In the genomic region with DNA sequence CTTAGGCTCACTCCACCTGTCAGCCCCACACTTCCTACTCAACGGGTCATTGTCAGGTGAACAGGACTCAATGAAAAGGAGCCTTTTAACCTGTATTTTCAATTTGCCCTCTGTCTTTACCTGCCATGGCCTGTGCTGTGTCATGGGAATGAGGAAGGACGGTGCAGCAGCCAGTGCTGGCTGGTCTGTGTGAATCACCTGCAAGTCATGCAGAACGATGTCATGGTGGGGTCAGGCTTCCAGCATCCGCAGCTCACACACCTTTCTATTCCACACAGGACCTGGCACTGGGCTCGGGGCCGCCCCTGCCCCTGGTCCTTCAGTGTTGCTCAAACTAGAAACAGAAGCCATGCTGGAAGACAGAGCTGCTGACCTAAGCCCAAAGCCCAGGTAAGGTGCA, we compare ENCODE assay signal across 26 cellular contexts.
DNase-seq lines count a peak whose midpoint lies in the region; FAIRE-seq and TF ChIP-seq lines count a peak whose summit lies in the region.
"Had no signal": no experiment of that assay in that cellular context is flagged by ENCODE, and none has a peak within 500 bp of the region (broad histone marks: within the 10 kb centered on the region; RNA-seq: fewer than 3 reads in every experiment).

No MANE protein-coding gene starts in this region.

- H3K36me3 Mint-ChIP-seq in type B pancreatic cell: peaks cover 6% of the 10 kb centered on the region
- no peaks in the 10 kb centered on the region for H3K36me3 Mint-ChIP-seq in activated CD4-positive, alpha-beta T cell treated with anti-CD3 and anti-CD28 coated beads, Interleukin-2, amount 10 ng/mL, durations not matched to agents 24 days and 14 days (ENCODE audit: low read depth)
- H3K36me3 Mint-ChIP-seq: CD4-positive, alpha-beta memory T cell had no signal

- TF ChIP-seq CTCF in bronchial epithelial cell (IDR thresholded peaks at IDR 0.05; ENCODE audit: insufficient read depth, low read length, severe bottlenecking) (no peak), kidney (IDR thresholded peaks at IDR 0.05; ENCODE audit: borderline replicate concordance, extremely low read depth, insufficient read depth) (no peak), type B pancreatic cell (conservative IDR thresholded peaks at IDR 0.05) (no peak), GM10248 (IDR thresholded peaks at IDR 0.05; ENCODE audit: control extremely low read depth, extremely low read depth, low read depth, missing control alignments) (no peak)

- peaks cover 37% of the 10 kb centered on the region for H3K4me1 Mint-ChIP-seq in type B pancreatic cell (ENCODE audit: unreplicated experiment)
- no peaks in the 10 kb centered on the region for H3K4me1 Mint-ChIP-seq in activated CD4-positive, alpha-beta T cell treated with anti-CD3 and anti-CD28 coated beads, Interleukin-2, amount 10 ng/mL, durations not matched to agents 24 days and 14 days
- H3K4me1 Mint-ChIP-seq: CD4-positive, alpha-beta memory T cell; memory B cell had no signal

- peak overlapping the region; percentile 43 for H3K4me2 ChIP-seq in Karpas-422 (ENCODE audit: low read depth, low read length, poor library complexity, severe bottlenecking)
- H3K4me2 ChIP-seq: GM23338 had no signal

- peaks cover 6% of the 10 kb centered on the region for H3K27me3 Mint-ChIP-seq in type B pancreatic cell
- peaks cover 4% of the 10 kb centered on the region for H3K27me3 Mint-ChIP-seq in activated CD4-positive, alpha-beta T cell treated with anti-CD3 and anti-CD28 coated beads, Interleukin-2, amount 10 ng/mL, durations not matched to agents 24 days and 14 days

- no peak for DNase-seq in Karpas-422
- DNase-seq in bronchial epithelial cell (ENCODE audit: low read depth): peak; percentile 93
- DNase-seq in kidney: peak; percentile 94
- DNase-seq in type B pancreatic cell (ENCODE audit: extremely low spot score, unreplicated experiment): no peak
- no peak for DNase-seq in DMS79 (lab: John Stamatoyannopoulos, UW)
- no peak for DNase-seq in activated CD4-positive, alpha-beta T cell treated with anti-CD3 and anti-CD28 coated beads, Interleukin-2, amount 10 ng/mL, durations not matched to agents 24 days and 14 days
- no peak for DNase-seq in GM10248 (ENCODE audit: extremely low spot score)
- DNase-seq in HUDEP-2 (lab: John Stamatoyannopoulos, UW; ENCODE audit: unreplicated experiment in 76 of 76): no peak
- DNase-seq: activated CD4-positive, CD25-positive, alpha-beta regulatory T cell treated with anti-CD3 and anti-CD28 coated beads, Interleukin-2, amount 50 U/mL, for 72 hours; activated naive CD4-positive, alpha-beta T cell; activated T-cell treated with anti-CD3 and anti-CD28 coated beads, Interleukin-2, amount 50 U/mL, for 1 hour; CD4-positive, alpha-beta memory T cell; DMS79 treated with DMSO at 0.1 percent for 48 hours; foreskin melanocyte; NCI-H146; NCI-H526 treated with DMSO at 0.1 percent for 48 hours; SHP77 treated with DMSO at 0.1 percent for 48 hours; stimulated activated CD4-positive, alpha-beta T cell treated with anti-CD3 and anti-CD28 coated beads, Interleukin-4, amount 100 ng/mL, for 1 hour; stimulated activated naive CD8-positive, alpha-beta T cell treated with anti-CD3 and anti-CD28 coated beads, Interleukin-15, Interleukin-2, amounts not matched to agents 100 U/mL and 50 U/mL, for 24 hours had no signal

- peaks cover 7% of the 10 kb centered on the region for H3K9me3 Mint-ChIP-seq in type B pancreatic cell
- H3K9me3 Mint-ChIP-seq in activated CD4-positive, alpha-beta T cell treated with anti-CD3 and anti-CD28 coated beads, Interleukin-2, amount 10 ng/mL, durations not matched to agents 24 days and 14 days: no peaks in the 10 kb centered on the region
- H3K9me3 Mint-ChIP-seq: CD4-positive, alpha-beta memory T cell; GM23338; memory B cell had no signal

- H3K9me2 ChIP-seq in Karpas-422 (replicated peaks; ENCODE audit: insufficient read depth, low read length): no peaks in the 10 kb centered on the region

- H3K9ac ChIP-seq in Karpas-422 (ENCODE audit: low read length) (peak overlapping the region; percentile 17; the same call in 1 of the 2 replicates), kidney (ENCODE audit: low read length in 2 of 2) (no peak overlapping the region)

- no peaks in the 10 kb centered on the region for H4K20me1 ChIP-seq in Karpas-422 (ENCODE audit: insufficient read depth, low read depth, low read length)

- intact Hi-C loops in kidney (cut with DNase I): no loop called here
- intact Hi-C loops in activated CD4-positive, alpha-beta T cell treated with anti-CD3 and anti-CD28 coated beads, Interleukin-2, amount 10 ng/mL, durations not matched to agents 24 days and 14 days (cut with micrococcal nuclease): no loop called here

- CTCF ChIA-PET in GM10248 (lab: Yijun Ruan, JAX): no interaction called here

- H3K27ac Mint-ChIP-seq in type B pancreatic cell: peak overlapping the region; percentile 41
- H3K27ac Mint-ChIP-seq in activated CD4-positive, alpha-beta T cell treated with anti-CD3 and anti-CD28 coated beads, Interleukin-2, amount 10 ng/mL, durations not matched to agents 24 days and 14 days: no peak overlapping the region
- H3K27ac Mint-ChIP-seq: CD4-positive, alpha-beta memory T cell; GM23338; memory B cell had no signal

- H3K27ac ChIP-seq in Karpas-422 (ENCODE audit: low read length) (peak overlapping the region; percentile 23; the same call in 1 of the 2 replicates), kidney (ENCODE audit: low read depth in 2 of 2, low read length in 2 of 2) (peak overlapping the region; percentile 76 to 89)
- H3K27ac ChIP-seq: cardiac muscle cell, HL-60, spleen had no signal

- no peaks in the 10 kb centered on the region for H3K79me2 ChIP-seq in Karpas-422 (ENCODE audit: low read length)

- no peaks in the 10 kb centered on the region for H3K9me3 ChIP-seq in Karpas-422 (ENCODE audit: low read length)
- H3K9me3 ChIP-seq in kidney (ENCODE audit: control insufficient read depth in 1 of 2, low read length in 2 of 2): no peaks in the 10 kb centered on the region
- H3K9me3 ChIP-seq: spleen had no signal

- H3K27me3 ChIP-seq in Karpas-422 (ENCODE audit: low read length) (no peaks in the 10 kb centered on the region), bronchial epithelial cell (ENCODE audit: control insufficient read depth, insufficient read depth, low read length) (no peaks in the 10 kb centered on the region)
- H3K27me3 ChIP-seq: cardiac muscle cell, spleen had no signal

- POLR2A ChIA-PET in GM10248 (lab: Yijun Ruan, JAX): no interaction called here

- peak overlapping the region; percentile 52 for H2AFZ ChIP-seq in Karpas-422 (ENCODE audit: low read length)
- H2AFZ ChIP-seq: GM23338 had no signal

- H3K4me3 ChIP-seq in Karpas-422 (ENCODE audit: low read length) (peak overlapping the region; percentile 23; the same call in 1 of the 2 replicates), bronchial epithelial cell (ENCODE audit: low read depth, low read length) (no peak overlapping the region), kidney (ENCODE audit: low read length in 2 of 2) (no peak overlapping the region)
- H3K4me3 ChIP-seq: cardiac muscle cell, GM23338, spleen had no signal

- H3K36me3 ChIP-seq in Karpas-422 (ENCODE audit: insufficient read depth, low read length) (no peaks in the 10 kb centered on the region), bronchial epithelial cell (ENCODE audit: control insufficient read depth, insufficient read depth, low read length) (no peaks in the 10 kb centered on the region), kidney (ENCODE audit: control insufficient read depth in 1 of 2, insufficient read depth in 2 of 2, low read length in 2 of 2) (no peaks in the 10 kb centered on the region)
- H3K36me3 ChIP-seq: cardiac muscle cell, spleen had no signal

- H3K4me1 ChIP-seq in Karpas-422 (ENCODE audit: low read length) (peaks cover 50% of the 10 kb centered on the region), kidney (ENCODE audit: control insufficient read depth in 1 of 2, insufficient read depth in 1 of 2, low read depth in 1 of 2, low read length in 2 of 2) (peaks cover 0 to 7% of the 10 kb centered on the region in 2 donors)
- H3K4me1 ChIP-seq: spleen had no signal

- no peak overlapping the region for H3K4me3 Mint-ChIP-seq in type B pancreatic cell
- H3K4me3 Mint-ChIP-seq in activated CD4-positive, alpha-beta T cell treated with anti-CD3 and anti-CD28 coated beads, Interleukin-2, amount 10 ng/mL, durations not matched to agents 24 days and 14 days: no peak overlapping the region
- H3K4me3 Mint-ChIP-seq: CD4-positive, alpha-beta memory T cell; GM23338; memory B cell had no signal

- peak; percentile 86 for FAIRE-seq in bronchial epithelial cell (lab: Jason Lieb, UNC)
- no peak for FAIRE-seq in kidney (lab: Jason Lieb, UNC)
- FAIRE-seq: endometrium, TTC549 had no signal

Comparison
In these comparisons a context has a peak if more than half of its experiments do, and no peak if none do; other contexts are left out.
1. DNase-seq: peak in bronchial epithelial cell (single experiment) and kidney (single experiment); none in Karpas-422 (single experiment), type B pancreatic cell (single experiment), DMS79 (single experiment), activated CD4-positive, alpha-beta T cell treated with anti-CD3 and anti-CD28 coated beads, Interleukin-2, amount 10 ng/mL, durations not matched to agents 24 days and 14 days (single experiment), GM10248 (single experiment) and HUDEP-2 (0 of 76).